10 cellular contexts compared by ENCODE assay signal in genomic region chr5:171750316-171750788, GRCh38. TPM values are rescaled to one million over a fixed set of nuclear protein-coding genes. Genes with fewer than 3 reads are reported as not detected.
DNase-seq lines count a peak whose midpoint lies in the region; ATAC-seq and TF ChIP-seq lines count a peak whose summit lies in the region.
"Had no signal": no experiment of that assay in that cellular context is flagged by ENCODE, and none has a peak within 500 bp of the region (broad histone marks: within the 10 kb centered on the region; RNA-seq: fewer than 3 reads in every experiment).

No MANE protein-coding gene starts in this region.

- no peak for TF ChIP-seq POLR2A in testis (IDR thresholded peaks at IDR 0.05)
- no peak for TF ChIP-seq POLR2A in GM18505 (IDR thresholded peaks at IDR 0.05; ENCODE audit: borderline replicate concordance, extremely low read depth, insufficient read depth, insufficient read length)

- no peaks in the 10 kb centered on the region for H3K36me3 ChIP-seq in testis (ENCODE audit: low read depth, missing control alignments)

- ATAC-seq in Right ventricle myocardium inferior (peak; percentile 82), GM18505 (IDR thresholded peaks at IDR 0.05; ENCODE audit: unreplicated experiment) (no peak)

- H3K4me1 ChIP-seq in testis, result no peaks in the 10 kb centered on the region

- in situ Hi-C loops in SK-MEL-5 (cut with HindIII; ENCODE audit: low pct_unique_long_range_greater_than_20kb, low sequenced_read_pairs), result no loop called here

- intact Hi-C loops in Right ventricle myocardium inferior (cut with DNase I) (loop anchor here (5.0 kb wide), 1 partner anchor 92 kb away; no protein-coding TSS in a partner anchor), testis (cut with DNase I; ENCODE audit: low total_unique reads) (no loop called here)

- H3K9me3 ChIP-seq in testis, result no peaks in the 10 kb centered on the region

- 68 to 80% methylated on average over 5 to 6 of the region's 6 CpGs for WGBS in testis, 2 donors

- no peak overlapping the region for H3K27ac ChIP-seq in testis

- TF ChIP-seq CTCF in testis (IDR thresholded peaks at IDR 0.05), result no peak

- H3K4me3 ChIP-seq in testis, result no peak overlapping the region
- H3K4me3 ChIP-seq: smooth muscle cell had no signal

- DNase-seq in NCI-H748 (lab: John Stamatoyannopoulos, UW; ENCODE audit: unreplicated experiment) (peak; percentile 18), NCI-H748 treated with DMSO at 0.1 percent for 48 hours (lab: John Stamatoyannopoulos, UW) (no peak), SK-MEL-5 (ENCODE audit: low read depth, low spot score) (peak; percentile 37), Right ventricle myocardium inferior (ENCODE audit: missing footprints) (peak; percentile 74), testis (peak; percentile 48), dedifferentiated amniotic fluid mesenchymal stem cell (ENCODE audit: extremely low spot score) (no peak)
- no peak for DNase-seq in stimulated activated CD4-positive, alpha-beta T cell treated with anti-CD3 and anti-CD28 coated beads, Interleukin-12 subunit alpha, Interleukin-12 subunit beta, amount 100 ng/mL, for 4 hours
- DNase-seq: NCI-H1105 had no signal

- no peaks in the 10 kb centered on the region for H3K27me3 ChIP-seq in testis

RNA-seq across cellular contexts. Expression of gene SMIM23, which starts 35.3 kb away (rescaled TPM):
- not detected in 2 replicates for total RNA-seq in SK-MEL-5 (2014; rRNA removed; shearing (Covaris generic))
- polyA plus RNA-seq in SK-MEL-5 (2015; cell fraction: cytosol; rRNA removed), result not detected in 2 replicates
- polyA plus RNA-seq in SK-MEL-5 (2015; cell fraction: nucleus; rRNA removed), result not detected in 2 replicates
- total RNA-seq in Right ventricle myocardium inferior (not detected), testis (1 to 10 TPM; 1.4 to 3.4 TPM)
- polyA plus RNA-seq in testis (ENCODE audit: insufficient read depth, low read depth, low replicate concordance), result 24.4 TPM
- total RNA-seq: smooth muscle cell had no signal
- polyA plus RNA-seq: smooth muscle cell had no signal

Comparison
In these comparisons a context has a peak if more than half of its experiments do, and no peak if none do; other contexts are left out.
1. DNase-seq: peak in NCI-H748 (single experiment), SK-MEL-5 (single experiment), Right ventricle myocardium inferior (single experiment) and testis (single experiment); none in NCI-H748 treated with DMSO at 0.1 percent for 48 hours (single experiment), dedifferentiated amniotic fluid mesenchymal stem cell (single experiment) and stimulated activated CD4-positive, alpha-beta T cell treated with anti-CD3 and anti-CD28 coated beads, Interleukin-12 subunit alpha, Interleukin-12 subunit beta, amount 100 ng/mL, for 4 hours (single experiment).